Comparison of ENCODE assay signal across 8 cellular contexts in the genomic region with DNA sequence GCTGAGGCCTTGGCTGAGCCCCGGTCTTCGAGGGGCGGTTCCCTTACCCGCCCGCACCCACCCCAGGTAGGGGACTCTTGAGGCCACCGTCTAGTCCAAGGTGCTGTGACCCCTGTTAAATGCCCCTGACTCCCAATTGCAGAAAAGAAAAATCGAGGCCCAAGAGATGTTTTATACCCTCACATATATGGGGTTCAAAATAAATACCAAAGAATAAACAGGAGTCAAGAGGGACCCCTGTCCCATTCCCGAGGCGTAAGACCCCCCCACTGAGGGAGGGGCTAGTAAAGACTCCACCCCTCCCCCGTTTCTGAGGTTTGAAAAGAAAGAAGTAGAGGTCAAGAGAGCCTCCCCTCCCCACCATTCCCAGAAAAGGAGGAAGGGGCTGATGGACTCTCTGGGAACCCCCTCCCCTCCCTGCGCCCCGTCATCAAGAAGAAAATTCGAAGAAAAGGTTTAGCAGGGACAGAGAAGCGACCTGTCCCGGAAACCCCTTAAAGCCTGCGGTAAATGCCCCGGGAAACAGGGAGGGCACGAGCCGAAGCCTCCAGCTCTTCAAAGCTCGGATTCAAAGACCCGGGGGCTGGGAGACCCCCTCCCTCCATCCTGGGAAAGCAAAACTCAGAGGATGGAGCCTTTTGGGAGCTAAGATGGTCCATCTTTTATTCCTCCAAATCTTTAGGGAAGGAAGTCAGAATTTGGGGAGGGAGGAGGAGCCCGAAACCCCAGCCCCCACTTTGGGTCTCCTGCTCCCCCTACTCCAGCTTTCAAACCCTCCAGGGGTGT. TPM values are rescaled to one million over a fixed set of nuclear protein-coding genes. Genes with fewer than 3 reads are reported as not detected.
DNase-seq lines count a peak whose midpoint lies in the region; ATAC-seq and TF ChIP-seq lines count a peak whose summit lies in the region.

No MANE protein-coding gene starts in this region.

- H3K9me3 Mint-ChIP-seq in activated CD4-positive, alpha-beta T cell treated with anti-CD3 and anti-CD28 coated beads for 36 hours (ENCODE audit: low read depth), result no peaks in the 10 kb centered on the region

- H3K27me3 Mint-ChIP-seq in activated CD4-positive, alpha-beta T cell treated with anti-CD3 and anti-CD28 coated beads for 36 hours, result no peaks in the 10 kb centered on the region

- peak overlapping the region; percentile 96 for H3K4me3 Mint-ChIP-seq in activated CD4-positive, alpha-beta T cell treated with anti-CD3 and anti-CD28 coated beads for 36 hours

- H3K27ac ChIP-seq in OCI-LY1 (ENCODE audit: low read depth, low read length, poor library complexity, severe bottlenecking), result peak overlapping the region; percentile 72

- H3K36me3 ChIP-seq in OCI-LY1 (ENCODE audit: insufficient read depth, low read length) (peaks cover 25% of the 10 kb centered on the region), adipocyte (ENCODE audit: control insufficient read depth, insufficient read depth, low read length, severe bottlenecking) (no peaks in the 10 kb centered on the region), skeletal muscle satellite cell (ENCODE audit: insufficient read depth, low read length) (no peaks in the 10 kb centered on the region)

- H3K4me1 ChIP-seq in OCI-LY1 (ENCODE audit: insufficient read depth, low read length, severe bottlenecking) (peaks cover 26% of the 10 kb centered on the region), adipocyte (ENCODE audit: control insufficient read depth, insufficient read depth, low read length) (peaks cover 25% of the 10 kb centered on the region), skeletal muscle satellite cell (ENCODE audit: control insufficient read depth, insufficient read depth, low read length) (peaks cover 23% of the 10 kb centered on the region)

- H3K9ac ChIP-seq in OCI-LY1 (ENCODE audit: low read length) (peak overlapping the region; percentile 91), adipocyte (ENCODE audit: low read length) (peak overlapping the region; percentile 91), skeletal muscle satellite cell (ENCODE audit: low read depth, low read length) (peak overlapping the region; percentile 98)

- CTCF ChIA-PET in activated CD4-positive, alpha-beta T cell treated with anti-CD3 and anti-CD28 coated beads for 36 hours (lab: Charles Lee), result interaction anchor here (0.6 to 3.1 kb wide), 8 partner anchors 12 to 347 kb away, joined by 3 to 13 read pairs (median 4); partner anchors contain the start of gene MPV17L2

- H3K4me3 ChIP-seq in OCI-LY1 (ENCODE audit: low read depth, low read length, poor library complexity, severe bottlenecking) (peak overlapping the region; percentile 81), adipocyte (ENCODE audit: low read length) (peak overlapping the region; percentile 83), iPS-11a (ENCODE audit: low read depth, low read length) (peak overlapping the region; percentile 46), skeletal muscle satellite cell (ENCODE audit: low read length) (peak overlapping the region; percentile 75)

- no peak for DNase-seq in activated CD4-positive, alpha-beta T cell treated with anti-CD3 and anti-CD28 coated beads for 36 hours
- no peak for DNase-seq in activated CD4-positive, alpha-beta T cell treated with anti-CD3 and anti-CD28 coated beads for 1 hour
- peak; percentile 69 for DNase-seq in adipocyte (ENCODE audit: low read depth)

- H3F3A ChIP-seq in OCI-LY1 (ENCODE audit: insufficient read depth, low read length), result no peaks in the 10 kb centered on the region

- peak overlapping the region; percentile 90 for H3K27ac Mint-ChIP-seq in activated CD4-positive, alpha-beta T cell treated with anti-CD3 and anti-CD28 coated beads for 36 hours

- POLR2A ChIA-PET in activated CD4-positive, alpha-beta T cell treated with anti-CD3 and anti-CD28 coated beads for 36 hours (lab: Charles Lee), result interaction anchor here (2.5 to 2.6 kb wide), 2 partner anchors 75 to 77 kb away, joined by 9 to 15 read pairs; partner anchors contain the start of gene JUND

- peaks cover 7% of the 10 kb centered on the region for H3K36me3 Mint-ChIP-seq in activated CD4-positive, alpha-beta T cell treated with anti-CD3 and anti-CD28 coated beads for 36 hours (ENCODE audit: low read depth)

- H3K9me3 ChIP-seq in OCI-LY1 (ENCODE audit: low read length) (no peaks in the 10 kb centered on the region), adipocyte (ENCODE audit: control insufficient read depth, low read length) (no peaks in the 10 kb centered on the region), skeletal muscle satellite cell (replicated peaks; ENCODE audit: low read length) (no peaks in the 10 kb centered on the region)

- no peak for TF ChIP-seq CTCF in OCI-LY1 (IDR thresholded peaks at IDR 0.05; ENCODE audit: low read length)

- H2AFZ ChIP-seq in OCI-LY1 (ENCODE audit: low read length), result no peak overlapping the region

- no peaks in the 10 kb centered on the region for H4K20me1 ChIP-seq in OCI-LY1 (ENCODE audit: insufficient read depth, low read length)

- intact Hi-C loops in activated CD4-positive, alpha-beta T cell treated with anti-CD3 and anti-CD28 coated beads for 36 hours (cut with DNase I, micrococcal nuclease), result loop anchor here (1.0 to 2.0 kb wide), 19 partner anchors 11 to 715 kb away; partner anchors contain the start of genes COPE (in 1 of the 2), DDX49 (in 1 of the 2), ELL (in 1 of the 2) and IFI30 (in 1 of the 2)

- peak; percentile 3 for ATAC-seq in activated CD4-positive, alpha-beta T cell treated with anti-CD3 and anti-CD28 coated beads for 36 hours
- ATAC-seq in HG02884 (IDR thresholded peaks at IDR 0.05; ENCODE audit: unreplicated experiment) (peak; percentile 4), HG03457 (IDR thresholded peaks at IDR 0.05; ENCODE audit: unreplicated experiment) (no peak)

- peak overlapping the region; percentile 76 for H3K4me2 ChIP-seq in OCI-LY1 (ENCODE audit: low read length)
- peak overlapping the region; percentile 94 for H3K4me2 ChIP-seq in skeletal muscle satellite cell (ENCODE audit: low read length)

- H3K4me1 Mint-ChIP-seq in activated CD4-positive, alpha-beta T cell treated with anti-CD3 and anti-CD28 coated beads for 36 hours, result peaks cover 18% of the 10 kb centered on the region

- H3K27me3 ChIP-seq in OCI-LY1 (ENCODE audit: insufficient read depth, low read length) (no peaks in the 10 kb centered on the region), adipocyte (replicated peaks; ENCODE audit: control insufficient read depth, insufficient read depth, low read length) (no peaks in the 10 kb centered on the region), skeletal muscle satellite cell (ENCODE audit: control insufficient read depth, insufficient read depth, low read length) (no peaks in the 10 kb centered on the region)

- no peaks in the 10 kb centered on the region for H3K79me2 ChIP-seq in OCI-LY1 (ENCODE audit: insufficient read depth, low read length)

- no peaks in the 10 kb centered on the region for H3K9me2 ChIP-seq in OCI-LY1 (ENCODE audit: low read depth, low read length)

RNA-seq across cellular contexts. Expression of gene RAB3A, which starts 0.7 kb away (rescaled TPM):
- total RNA-seq in activated CD4-positive, alpha-beta T cell treated with anti-CD3 and anti-CD28 coated beads for 36 hours, result 1 to 10 TPM; 5.6 to 8.9 TPM
- total RNA-seq in skeletal muscle satellite cell (2012; rRNA removed), result 1.0 and 2.0 TPM in 2 replicates

RNA-seq across cellular contexts. Expression of gene MPV17L2, which starts 11.6 kb away (rescaled TPM):
- total RNA-seq in activated CD4-positive, alpha-beta T cell treated with anti-CD3 and anti-CD28 coated beads for 36 hours, result 1 to 10 TPM; 5.7 to 6.2 TPM
- 9.9 and 12.9 TPM in 2 replicates for total RNA-seq in skeletal muscle satellite cell (2012; rRNA removed)

RNA-seq across cellular contexts. Expression of gene PDE4C, which starts 21.7 kb away (rescaled TPM):
- total RNA-seq in activated CD4-positive, alpha-beta T cell treated with anti-CD3 and anti-CD28 coated beads for 36 hours, result not detected
- total RNA-seq in skeletal muscle satellite cell (2012; rRNA removed), result 0.44 and 2.0 TPM in 2 replicates

RNA-seq across cellular contexts. Expression of gene IFI30, which starts 31.0 kb away (rescaled TPM):
- total RNA-seq in activated CD4-positive, alpha-beta T cell treated with anti-CD3 and anti-CD28 coated beads for 36 hours, result 10 to 100 TPM; 20.4 to 29.5 TPM
- total RNA-seq in skeletal muscle satellite cell (2012; rRNA removed), result 72.0 and 80.6 TPM in 2 replicates

RNA-seq across cellular contexts. Expression of gene PIK3R2, which starts 51.6 kb away (rescaled TPM):
- total RNA-seq in activated CD4-positive, alpha-beta T cell treated with anti-CD3 and anti-CD28 coated beads for 36 hours, result 10 to 100 TPM; 18.9 to 20.2 TPM
- total RNA-seq in skeletal muscle satellite cell (2012; rRNA removed), result 19.8 and 22.5 TPM in 2 replicates
